Comparison of ENCODE assay signal across 1 cellular context in the genomic region with DNA sequence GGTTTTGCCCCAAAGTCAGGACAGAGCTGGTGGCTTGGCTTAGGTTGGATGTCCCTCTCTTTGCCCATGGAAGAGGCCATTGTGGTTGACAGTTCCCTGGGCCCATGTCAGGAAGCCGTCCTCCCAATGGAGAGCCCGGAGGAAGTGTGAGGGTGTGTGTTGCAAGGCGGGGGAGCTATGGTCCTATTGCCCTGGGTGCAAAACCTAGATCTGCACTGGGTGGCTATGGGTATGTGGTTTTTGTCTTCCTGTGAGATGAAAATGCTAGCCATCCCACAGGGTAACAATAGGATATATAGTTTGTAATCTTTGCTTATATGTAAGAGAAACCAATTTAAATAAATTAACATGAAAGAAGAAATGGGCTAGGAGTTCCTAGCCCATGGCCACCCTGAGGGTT.
TF ChIP-seq lines count a peak whose summit lies in the region.

No MANE protein-coding gene starts in this region.

TF ChIP-seq in GM23338, 12 proteins besides CTCF, POLR2A, EP300 and RAD21 (continued from another document):
- TF ChIP-seq STAT1 (IDR thresholded peaks at IDR 0.05; ENCODE audit: unreplicated experiment) = no peak
- TF ChIP-seq CREB1 (CRISPR knock-in tag; IDR thresholded peaks at IDR 0.05; ENCODE audit: low read depth) = no peak
